Comparison of ENCODE assay signal across 16 cellular contexts in the genomic region with DNA sequence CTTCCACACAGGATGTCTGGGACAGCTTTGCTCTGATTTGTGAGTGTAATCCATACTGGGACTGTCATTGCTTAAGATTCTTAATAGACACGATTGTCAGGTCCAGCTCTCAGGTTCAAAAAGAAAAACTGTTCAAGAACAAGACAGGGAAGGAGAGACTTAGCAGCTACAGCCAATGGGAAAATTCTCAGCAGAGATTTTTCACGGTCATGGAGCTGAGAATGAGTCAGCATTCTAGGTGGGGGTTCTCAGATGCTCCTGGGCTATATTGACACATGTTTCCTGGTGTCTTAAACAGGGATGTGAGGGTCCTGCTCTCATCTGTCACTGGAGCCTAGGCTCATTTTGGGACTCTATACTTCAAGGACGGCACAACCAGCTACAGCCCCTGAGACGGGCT.
"Had no signal": no experiment of that assay in that cellular context is flagged by ENCODE, and none has a peak within 500 bp of the region (broad histone marks: within the 10 kb centered on the region; RNA-seq: fewer than 3 reads in every experiment).

No MANE protein-coding gene starts in this region.

- H3K4me3 ChIP-seq: dorsolateral prefrontal cortex, esophagus muscularis mucosa, heart right ventricle, ovary, skin epidermis, stomach, thoracic aorta had no signal

- H3K27ac ChIP-seq: dorsolateral prefrontal cortex, esophagus muscularis mucosa, heart right ventricle, ovary, skin epidermis, stomach, thoracic aorta had no signal

- DNase-seq: activated CD4-positive, alpha-beta T cell treated with anti-CD3 and anti-CD28 coated beads, Interleukin-2, amount 50 U/mL, for 4 hours; activated CD4-positive, CD25-positive, alpha-beta regulatory T cell treated with anti-CD3 and anti-CD28 coated beads, Interleukin-2, amount 50 U/mL, for 72 hours; activated effector memory CD4-positive, alpha-beta T cell treated with Interleukin-2 at 50 U/mL for 16 hours; activated T-cell treated with anti-CD3 and anti-CD28 coated beads, Interleukin-2, amount 50 U/mL, for 1 hour; amygdala; dorsolateral prefrontal cortex; foreskin fibroblast; heart right ventricle; kidney; nephron progenitor cell; ovary; stomach had no signal

- H3K27me3 ChIP-seq: ovary had no signal

- H3K36me3 ChIP-seq: esophagus muscularis mucosa, heart right ventricle, ovary, stomach, thoracic aorta had no signal

- ATAC-seq: activated naive CD4-positive, alpha-beta T cell treated with anti-CD3 and anti-CD28 coated beads, Interleukin-2, amount 50 U/mL, for 72 hours; heart right ventricle had no signal

- H3K4me1 ChIP-seq: esophagus muscularis mucosa, heart right ventricle, stomach had no signal

- H3K9me3 ChIP-seq: esophagus muscularis mucosa, heart right ventricle, ovary, stomach, thoracic aorta had no signal
